ENCODE assay signal across 17 cellular contexts in genomic region chr10:86952106-86952505, GRCh38. TPM values are rescaled to one million over a fixed set of nuclear protein-coding genes. Genes with fewer than 3 reads are reported as not detected.
"Had no signal": no experiment of that assay in that cellular context is flagged by ENCODE, and none has a peak within 500 bp of the region (broad histone marks: within the 10 kb centered on the region; RNA-seq: fewer than 3 reads in every experiment).

No MANE protein-coding gene starts in this region.

- DNase-seq: activated CD4-positive, alpha-beta T cell treated with anti-CD3 and anti-CD28 coated beads for 36 hours; activated CD8-positive, alpha-beta T cell treated with anti-CD3 and anti-CD28 coated beads for 36 hours; activated gamma-delta T cell treated with Interleukin-2 at 50 U/mL for 16 hours; activated T-cell treated with anti-CD3 and anti-CD28 coated beads, Interleukin-2, amount 50 U/mL, for 4 hours; effector CD4-positive, alpha-beta T cell; foreskin keratinocyte; head of caudate nucleus; naive B cell; SIG-M5; small intestine; T-helper 17 cell had no signal

- H3K9me3 ChIP-seq: right atrium auricular region, upper lobe of right lung had no signal

- H3K4me3 Mint-ChIP-seq: activated CD4-positive, alpha-beta T cell treated with anti-CD3 and anti-CD28 coated beads for 36 hours; activated CD8-positive, alpha-beta T cell treated with anti-CD3 and anti-CD28 coated beads for 36 hours; activated T-cell treated with anti-CD3 and anti-CD28 coated beads, Interleukin-2, amount 50 U/mL, for 4 hours; naive B cell; stimulated activated naive CD8-positive, alpha-beta T cell treated with anti-CD3 and anti-CD28 coated beads, Interleukin-15, Interleukin-2, amounts not matched to agents 100 ng/mL and 50 ng/mL, for 24 hours; T-helper 17 cell had no signal

- H3K4me1 ChIP-seq: foreskin keratinocyte had no signal

- H3K4me1 Mint-ChIP-seq: naive B cell had no signal

- H3K36me3 ChIP-seq: right atrium auricular region, upper lobe of right lung had no signal

- H3K27ac ChIP-seq: foreskin keratinocyte, upper lobe of right lung had no signal

- H3K4me3 ChIP-seq: lung, right atrium auricular region, upper lobe of right lung had no signal

- ATAC-seq: activated CD4-positive, alpha-beta T cell treated with anti-CD3 and anti-CD28 coated beads for 36 hours; activated CD8-positive, alpha-beta T cell treated with anti-CD3 and anti-CD28 coated beads for 36 hours; activated T-cell treated with anti-CD3 and anti-CD28 coated beads, Interleukin-2, amount 50 U/mL, for 4 hours; T-helper 17 cell; upper lobe of right lung had no signal

- H3K27me3 ChIP-seq: foreskin keratinocyte, right atrium auricular region, upper lobe of right lung had no signal

- H3K27me3 Mint-ChIP-seq: activated CD4-positive, alpha-beta T cell treated with anti-CD3 and anti-CD28 coated beads for 36 hours; activated CD8-positive, alpha-beta T cell treated with anti-CD3 and anti-CD28 coated beads for 36 hours; stimulated activated naive CD8-positive, alpha-beta T cell treated with anti-CD3 and anti-CD28 coated beads, Interleukin-15, Interleukin-2, amounts not matched to agents 100 ng/mL and 50 ng/mL, for 24 hours; T-helper 17 cell had no signal

- H3K27ac Mint-ChIP-seq: activated CD4-positive, alpha-beta T cell treated with anti-CD3 and anti-CD28 coated beads for 36 hours; activated CD8-positive, alpha-beta T cell treated with anti-CD3 and anti-CD28 coated beads for 36 hours; stimulated activated naive CD8-positive, alpha-beta T cell treated with anti-CD3 and anti-CD28 coated beads, Interleukin-15, Interleukin-2, amounts not matched to agents 100 ng/mL and 50 ng/mL, for 24 hours had no signal

RNA-seq across cellular contexts. Expression of gene MMRN2, which starts 5.3 kb away (rescaled TPM):
- total RNA-seq: activated CD4-positive, alpha-beta T cell treated with anti-CD3 and anti-CD28 coated beads for 36 hours; activated CD8-positive, alpha-beta T cell treated with anti-CD3 and anti-CD28 coated beads for 36 hours had no signal

RNA-seq across cellular contexts. Expression of gene SNCG, which starts 6.3 kb away (rescaled TPM):
- total RNA-seq: activated CD4-positive, alpha-beta T cell treated with anti-CD3 and anti-CD28 coated beads for 36 hours; activated CD8-positive, alpha-beta T cell treated with anti-CD3 and anti-CD28 coated beads for 36 hours; mononuclear cell; T-helper 17 cell had no signal

RNA-seq across cellular contexts. Expression of gene ADIRF, which starts 16.2 kb away (rescaled TPM):
- total RNA-seq: activated CD4-positive, alpha-beta T cell treated with anti-CD3 and anti-CD28 coated beads for 36 hours; activated CD8-positive, alpha-beta T cell treated with anti-CD3 and anti-CD28 coated beads for 36 hours; astrocyte; mononuclear cell had no signal
